Comparison of ENCODE assay signal across 1 cellular context in genomic region chr20:44006578-44006977, GRCh38.
TF ChIP-seq lines count a peak whose summit lies in the region.

No MANE protein-coding gene starts in this region.

TF ChIP-seq in K562, 482 proteins besides CTCF, POLR2A, EP300 and RAD21 (continued from another document and continues in another):
- TF ChIP-seq SRSF9 (IDR thresholded peaks at IDR 0.05; ENCODE audit: borderline replicate concordance, low read depth, low read length) (no peak), MEF2A (IDR thresholded peaks at IDR 0.05; ENCODE audit: control insufficient read depth, low read depth, low read length) (no peak), NFIC (IDR thresholded peaks at IDR 0.05) (peak; percentile 29; the same call in 1 of the 2 replicates), HNRNPUL1 (IDR thresholded peaks at IDR 0.05; ENCODE audit: low read length) (no peak), TRIM24 (IDR thresholded peaks at IDR 0.05) (peak; percentile 37 to 62; a peak in 1 of 4 replicates), BDP1 (IDR thresholded peaks at IDR 0.05; ENCODE audit: insufficient read depth, insufficient read length) (no peak), CREM (IDR thresholded peaks at IDR 0.05; ENCODE audit: low read depth) (0 out of 2 replicates have a peak, but pooled peaks have one; percentile 25), JUN (IDR thresholded peaks at IDR 0.05; ENCODE audit: borderline replicate concordance, low read depth, low read length) (no peak), JUN (CRISPR knock-in tag; IDR thresholded peaks at IDR 0.05; ENCODE audit: borderline replicate concordance) (no peak), CBFA2T3 (IDR thresholded peaks at IDR 0.05) (peak; percentile 78), DLX4 (CRISPR knock-in tag; IDR thresholded peaks at IDR 0.05) (no peak), ZNF586 (CRISPR knock-in tag; conservative IDR thresholded peaks at IDR 0.05) (no peak), NR2C2 (CRISPR knock-in tag; IDR thresholded peaks at IDR 0.05) (no peak), NR2C2 (tag; IDR thresholded peaks at IDR 0.05) (no peak), ZNF398 (CRISPR knock-in tag; IDR thresholded peaks at IDR 0.05) (no peak), CAMTA2 (CRISPR knock-in tag; conservative IDR thresholded peaks at IDR 0.05) (no peak), HOXB6 (CRISPR knock-in tag; IDR thresholded peaks at IDR 0.05; ENCODE audit: borderline replicate concordance) (no peak), ARID1B (IDR thresholded peaks at IDR 0.05) (peak; percentile 66), ZC3H4 (CRISPR knock-in tag; IDR thresholded peaks at IDR 0.05; ENCODE audit: borderline replicate concordance) (no peak), MAFF (IDR thresholded peaks at IDR 0.05; ENCODE audit: low read length) (no peak), RCOR1 (IDR thresholded peaks at IDR 0.05; ENCODE audit: borderline replicate concordance in 1 of 2, low read depth in 2 of 2, low read length in 2 of 2) (no peak), ZFP30 (CRISPR knock-in tag; IDR thresholded peaks at IDR 0.05; ENCODE audit: borderline replicate concordance) (no peak), FOSL1 (tag; conservative IDR thresholded peaks at IDR 0.05) (no peak), ZNF384 (IDR thresholded peaks at IDR 0.05; ENCODE audit: low read depth, low read length) (no peak), CBFA2T2 (conservative IDR thresholded peaks at IDR 0.05) (peak; percentile 77), MLX (CRISPR knock-in tag; conservative IDR thresholded peaks at IDR 0.05) (no peak), MEIS2 (IDR thresholded peaks at IDR 0.05; ENCODE audit: partially characterized antibody) (peak; percentile 56), TAL1 (IDR thresholded peaks at IDR 0.05) (peak; percentile 82), L3MBTL2 (IDR thresholded peaks at IDR 0.05) (peak; percentile 30; the same call in 1 of the 2 replicates), CCNT2 (IDR thresholded peaks at IDR 0.05; ENCODE audit: borderline replicate concordance, extremely low read depth, insufficient read length, low read depth, low read length) (peak; percentile 53), TCF3 (CRISPR knock-in tag; IDR thresholded peaks at IDR 0.05) (peak; percentile 79), ZNF584 (CRISPR knock-in tag; IDR thresholded peaks at IDR 0.05; ENCODE audit: low read depth) (no peak), ZNF165 (CRISPR knock-in tag; IDR thresholded peaks at IDR 0.05; ENCODE audit: borderline replicate concordance) (no peak), JUNB (CRISPR knock-in tag; conservative IDR thresholded peaks at IDR 0.05) (no peak), SRSF7 (optimal IDR thresholded peaks at IDR 0.05; ENCODE audit: low read depth, low read length) (no peak), PHF8 (IDR thresholded peaks at IDR 0.05; ENCODE audit: borderline replicate concordance, low read length) (no peak), TFAP4 (CRISPR knock-in tag; IDR thresholded peaks at IDR 0.05; ENCODE audit: borderline replicate concordance) (peak; percentile 43; the same call in 1 of the 2 replicates), MXI1 (IDR thresholded peaks at IDR 0.05; ENCODE audit: low read depth, low read length) (no peak), GATA2 (CRISPR knock-in tag; IDR thresholded peaks at IDR 0.05) (peak; percentile 33; the same call in 1 of the 2 replicates), FOS (IDR thresholded peaks at IDR 0.05; ENCODE audit: extremely low read depth, insufficient read length) (no peak), PHF20 (IDR thresholded peaks at IDR 0.05; ENCODE audit: partially characterized antibody) (no peak), MAZ (CRISPR knock-in tag; conservative IDR thresholded peaks at IDR 0.05 in 1 of 2, IDR thresholded peaks at IDR 0.05 in 1 of 2) (0 out of 4 replicates have a peak, but pooled peaks have one; percentile 22 to 30), CSDE1 (IDR thresholded peaks at IDR 0.05) (no peak), TEAD4 (IDR thresholded peaks at IDR 0.05; ENCODE audit: low read length) (peak; percentile 88), TEAD4 (CRISPR knock-in tag; IDR thresholded peaks at IDR 0.05; ENCODE audit: borderline replicate concordance) (no peak), BRF1 (IDR thresholded peaks at IDR 0.05; ENCODE audit: borderline replicate concordance, extremely low read depth, insufficient read length) (no peak), HMGN3 (IDR thresholded peaks at IDR 0.05; ENCODE audit: borderline replicate concordance, extremely low read depth, insufficient read length, low read depth, low read length) (no peak), BRD4 (IDR thresholded peaks at IDR 0.05) (no peak), ZNF224 (CRISPR knock-in tag; IDR thresholded peaks at IDR 0.05) (no peak), ILK (tag; IDR thresholded peaks at IDR 0.05; ENCODE audit: borderline replicate concordance, low read depth) (no peak), ARID2 (IDR thresholded peaks at IDR 0.05) (no peak), STAT5B (CRISPR knock-in tag; IDR thresholded peaks at IDR 0.05) (no peak), ZNF830 (CRISPR knock-in tag; IDR thresholded peaks at IDR 0.05) (no peak), CREBBP (IDR thresholded peaks at IDR 0.05; ENCODE audit: low read depth, low read length) (no peak), TEAD1 (CRISPR knock-in tag; IDR thresholded peaks at IDR 0.05) (0 out of 4 replicates have a peak, but pooled peaks of 1 of the 2 experiments have one; percentile 16), STAG1 (CRISPR knock-in tag; IDR thresholded peaks at IDR 0.05; ENCODE audit: borderline replicate concordance) (no peak), MTA1 (IDR thresholded peaks at IDR 0.05; ENCODE audit: borderline replicate concordance) (no peak), ZHX1 (conservative IDR thresholded peaks at IDR 0.05; ENCODE audit: low read length) (no peak), RBM39 (optimal IDR thresholded peaks at IDR 0.05; ENCODE audit: low read depth, low read length) (no peak), MECOM (CRISPR knock-in tag; IDR thresholded peaks at IDR 0.05) (no peak)
- TF ChIP-seq, protein P1, sequence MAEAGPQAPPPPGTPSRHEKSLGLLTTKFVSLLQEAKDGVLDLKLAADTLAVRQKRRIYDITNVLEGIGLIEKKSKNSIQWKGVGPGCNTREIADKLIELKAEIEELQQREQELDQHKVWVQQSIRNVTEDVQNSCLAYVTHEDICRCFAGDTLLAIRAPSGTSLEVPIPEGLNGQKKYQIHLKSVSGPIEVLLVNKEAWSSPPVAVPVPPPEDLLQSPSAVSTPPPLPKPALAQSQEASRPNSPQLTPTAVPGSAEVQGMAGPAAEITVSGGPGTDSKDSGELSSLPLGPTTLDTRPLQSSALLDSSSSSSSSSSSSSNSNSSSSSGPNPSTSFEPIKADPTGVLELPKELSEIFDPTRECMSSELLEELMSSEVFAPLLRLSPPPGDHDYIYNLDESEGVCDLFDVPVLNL (CRISPR knock-in tag; IDR thresholded peaks at IDR 0.05; ENCODE audit: low read depth) = no peak
- TF ChIP-seq, protein P2, sequence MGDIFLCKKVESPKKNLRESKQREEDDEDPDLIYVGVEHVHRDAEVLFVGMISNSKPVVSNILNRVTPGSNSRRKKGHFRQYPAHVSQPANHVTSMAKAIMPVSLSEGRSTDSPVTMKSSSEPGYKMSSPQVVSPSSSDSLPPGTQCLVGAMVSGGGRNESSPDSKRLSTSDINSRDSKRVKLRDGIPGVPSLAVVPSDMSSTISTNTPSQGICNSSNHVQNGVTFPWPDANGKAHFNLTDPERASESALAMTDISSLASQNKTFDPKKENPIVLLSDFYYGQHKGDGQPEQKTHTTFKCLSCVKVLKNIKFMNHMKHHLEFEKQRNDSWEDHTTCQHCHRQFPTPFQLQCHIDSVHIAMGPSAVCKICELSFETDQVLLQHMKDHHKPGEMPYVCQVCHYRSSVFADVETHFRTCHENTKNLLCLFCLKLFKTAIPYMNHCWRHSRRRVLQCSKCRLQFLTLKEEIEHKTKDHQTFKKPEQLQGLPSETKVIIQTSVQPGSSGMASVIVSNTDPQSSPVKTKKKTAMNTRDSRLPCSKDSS (IDR thresholded peaks at IDR 0.05; ENCODE audit: low read depth, partially characterized antibody) = no peak
- TF ChIP-seq, protein P3, sequence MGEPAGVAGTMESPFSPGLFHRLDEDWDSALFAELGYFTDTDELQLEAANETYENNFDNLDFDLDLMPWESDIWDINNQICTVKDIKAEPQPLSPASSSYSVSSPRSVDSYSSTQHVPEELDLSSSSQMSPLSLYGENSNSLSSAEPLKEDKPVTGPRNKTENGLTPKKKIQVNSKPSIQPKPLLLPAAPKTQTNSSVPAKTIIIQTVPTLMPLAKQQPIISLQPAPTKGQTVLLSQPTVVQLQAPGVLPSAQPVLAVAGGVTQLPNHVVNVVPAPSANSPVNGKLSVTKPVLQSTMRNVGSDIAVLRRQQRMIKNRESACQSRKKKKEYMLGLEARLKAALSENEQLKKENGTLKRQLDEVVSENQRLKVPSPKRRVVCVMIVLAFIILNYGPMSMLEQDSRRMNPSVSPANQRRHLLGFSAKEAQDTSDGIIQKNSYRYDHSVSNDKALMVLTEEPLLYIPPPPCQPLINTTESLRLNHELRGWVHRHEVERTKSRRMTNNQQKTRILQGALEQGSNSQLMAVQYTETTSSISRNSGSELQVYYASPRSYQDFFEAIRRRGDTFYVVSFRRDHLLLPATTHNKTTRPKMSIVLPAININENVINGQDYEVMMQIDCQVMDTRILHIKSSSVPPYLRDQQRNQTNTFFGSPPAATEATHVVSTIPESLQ (CRISPR knock-in tag; IDR thresholded peaks at IDR 0.05) = no peak
- TF ChIP-seq, protein P4, sequence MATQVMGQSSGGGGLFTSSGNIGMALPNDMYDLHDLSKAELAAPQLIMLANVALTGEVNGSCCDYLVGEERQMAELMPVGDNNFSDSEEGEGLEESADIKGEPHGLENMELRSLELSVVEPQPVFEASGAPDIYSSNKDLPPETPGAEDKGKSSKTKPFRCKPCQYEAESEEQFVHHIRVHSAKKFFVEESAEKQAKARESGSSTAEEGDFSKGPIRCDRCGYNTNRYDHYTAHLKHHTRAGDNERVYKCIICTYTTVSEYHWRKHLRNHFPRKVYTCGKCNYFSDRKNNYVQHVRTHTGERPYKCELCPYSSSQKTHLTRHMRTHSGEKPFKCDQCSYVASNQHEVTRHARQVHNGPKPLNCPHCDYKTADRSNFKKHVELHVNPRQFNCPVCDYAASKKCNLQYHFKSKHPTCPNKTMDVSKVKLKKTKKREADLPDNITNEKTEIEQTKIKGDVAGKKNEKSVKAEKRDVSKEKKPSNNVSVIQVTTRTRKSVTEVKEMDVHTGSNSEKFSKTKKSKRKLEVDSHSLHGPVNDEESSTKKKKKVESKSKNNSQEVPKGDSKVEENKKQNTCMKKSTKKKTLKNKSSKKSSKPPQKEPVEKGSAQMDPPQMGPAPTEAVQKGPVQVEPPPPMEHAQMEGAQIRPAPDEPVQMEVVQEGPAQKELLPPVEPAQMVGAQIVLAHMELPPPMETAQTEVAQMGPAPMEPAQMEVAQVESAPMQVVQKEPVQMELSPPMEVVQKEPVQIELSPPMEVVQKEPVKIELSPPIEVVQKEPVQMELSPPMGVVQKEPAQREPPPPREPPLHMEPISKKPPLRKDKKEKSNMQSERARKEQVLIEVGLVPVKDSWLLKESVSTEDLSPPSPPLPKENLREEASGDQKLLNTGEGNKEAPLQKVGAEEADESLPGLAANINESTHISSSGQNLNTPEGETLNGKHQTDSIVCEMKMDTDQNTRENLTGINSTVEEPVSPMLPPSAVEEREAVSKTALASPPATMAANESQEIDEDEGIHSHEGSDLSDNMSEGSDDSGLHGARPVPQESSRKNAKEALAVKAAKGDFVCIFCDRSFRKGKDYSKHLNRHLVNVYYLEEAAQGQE (CRISPR knock-in tag; IDR thresholded peaks at IDR 0.05; ENCODE audit: low read depth) = no peak
